Comparison of ENCODE assay signal across 8 cellular contexts in the genomic region with DNA sequence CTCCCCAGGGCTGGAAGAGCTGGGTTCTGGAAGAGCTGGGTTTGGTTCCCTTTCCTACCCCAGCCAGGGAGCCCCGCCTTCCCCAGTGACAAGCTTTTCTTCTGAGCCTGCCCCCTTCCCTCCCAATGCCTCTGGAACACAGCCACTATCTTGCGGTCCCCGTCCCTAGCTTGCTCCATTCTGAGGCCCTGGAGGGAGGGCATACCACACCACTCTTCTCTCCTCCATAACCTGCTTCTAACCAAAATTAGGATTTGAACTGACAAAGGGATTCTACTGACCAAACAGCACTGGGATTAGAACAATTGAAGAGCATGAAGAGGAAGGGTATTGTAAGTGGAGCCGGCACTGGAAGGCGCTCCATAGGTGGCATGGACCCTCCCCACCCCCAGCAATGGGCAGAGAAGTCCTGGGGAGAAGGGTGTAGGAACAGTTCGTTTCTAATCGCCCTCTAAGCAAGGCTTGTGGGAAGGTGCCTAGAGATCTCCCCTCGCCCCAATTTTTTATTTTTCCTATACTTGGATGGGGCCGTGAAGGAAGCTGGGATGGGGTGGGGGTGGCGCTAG. TPM values are rescaled to one million over a fixed set of nuclear protein-coding genes. Genes with fewer than 3 reads are reported as not detected.
DNase-seq lines count a peak whose midpoint lies in the region; ATAC-seq and TF ChIP-seq lines count a peak whose summit lies in the region.

No MANE protein-coding gene starts in this region.

- POLR2A ChIA-PET in PC-9 (lab: Charles Lee; ENCODE audit: unreplicated experiment), result interaction anchor here (0.7 kb wide), 1 partner anchor 88 kb away, joined by 3 read pairs; no protein-coding TSS in a partner anchor

- ATAC-seq in central memory CD8-positive, alpha-beta T cell (replicated peaks; ENCODE audit: extremely low read depth, poor library complexity, severe bottlenecking), result no peak
- no peak for ATAC-seq in stimulated activated effector memory CD8-positive, alpha-beta T cell treated with anti-CD3 and anti-CD28 coated beads, Interleukin-12 subunit alpha, Interleukin-12 subunit beta, amount 100 ng/mL, for 72 hours

- no peaks in the 10 kb centered on the region for H3K9me3 Mint-ChIP-seq in central memory CD8-positive, alpha-beta T cell
- H3K9me3 Mint-ChIP-seq in stimulated activated effector memory CD8-positive, alpha-beta T cell treated with anti-CD3 and anti-CD28 coated beads, Interleukin-12 subunit alpha, Interleukin-12 subunit beta, amount 100 ng/mL, for 72 hours, result no peaks in the 10 kb centered on the region

- H4K20me1 ChIP-seq in PC-9 (ENCODE audit: insufficient read depth), result no peaks in the 10 kb centered on the region

- no peak overlapping the region for H3K27ac ChIP-seq in PC-9

- H3K4me3 ChIP-seq in PC-9, result peak overlapping the region; percentile 75; the same call in 1 of the 2 replicates

- peak overlapping the region; percentile 76 for H3K4me2 ChIP-seq in PC-9

- no peaks in the 10 kb centered on the region for H3K79me2 ChIP-seq in PC-9 (ENCODE audit: low read depth)

- H3K36me3 ChIP-seq in PC-9 (ENCODE audit: low read depth), result no peaks in the 10 kb centered on the region

- DNase-seq in A172 (ENCODE audit: low spot score) (peak; percentile 47), GM04503 (ENCODE audit: low read depth) (peak; percentile 45), PC-9 (peak in 1 of 2 experiments; percentile 40), kidney tubule cell (ENCODE audit: low spot score) (peak; percentile 23), HuH-7.5 (ENCODE audit: low spot score) (no peak)
- no peak for DNase-seq in central memory CD8-positive, alpha-beta T cell (ENCODE audit: low spot score in 2 of 2)
- no peak for DNase-seq in stimulated activated effector memory CD8-positive, alpha-beta T cell treated with anti-CD3 and anti-CD28 coated beads, Interleukin-12 subunit alpha, Interleukin-12 subunit beta, amount 100 ng/mL, for 72 hours (ENCODE audit: low spot score in 2 of 2)
- DNase-seq in stimulated activated CD4-positive, alpha-beta T cell treated with anti-CD3 and anti-CD28 coated beads, Interleukin-4, amount 100 ng/mL, for 4 hours, result no peak

- H3F3A ChIP-seq in PC-9 (ENCODE audit: insufficient read depth, low read depth), result peaks cover 8% of the 10 kb centered on the region

- H3K9me2 ChIP-seq in PC-9 (ENCODE audit: insufficient read depth), result no peaks in the 10 kb centered on the region

- peaks cover 38% of the 10 kb centered on the region for H3K4me1 Mint-ChIP-seq in central memory CD8-positive, alpha-beta T cell
- H3K4me1 Mint-ChIP-seq in stimulated activated effector memory CD8-positive, alpha-beta T cell treated with anti-CD3 and anti-CD28 coated beads, Interleukin-12 subunit alpha, Interleukin-12 subunit beta, amount 100 ng/mL, for 72 hours, result peaks cover 46% of the 10 kb centered on the region

- no peaks in the 10 kb centered on the region for H3K4me1 ChIP-seq in PC-9 (replicated peaks; ENCODE audit: insufficient read depth)

- TF ChIP-seq CTCF in PC-9 (conservative IDR thresholded peaks at IDR 0.05), result no peak

- peaks cover 5% of the 10 kb centered on the region for H3K36me3 Mint-ChIP-seq in central memory CD8-positive, alpha-beta T cell (ENCODE audit: insufficient read depth)
- peaks cover 28% of the 10 kb centered on the region for H3K36me3 Mint-ChIP-seq in stimulated activated effector memory CD8-positive, alpha-beta T cell treated with anti-CD3 and anti-CD28 coated beads, Interleukin-12 subunit alpha, Interleukin-12 subunit beta, amount 100 ng/mL, for 72 hours

- intact Hi-C loops in PC-9 (cut with micrococcal nuclease; ENCODE audit: unreplicated experiment), result loop anchor here (5.0 kb wide), 1 partner anchor 76 kb away; a partner anchor contains a TSS

- H3K27ac Mint-ChIP-seq in central memory CD8-positive, alpha-beta T cell (ENCODE audit: low read depth), result peak overlapping the region; percentile 26
- H3K27ac Mint-ChIP-seq in stimulated activated effector memory CD8-positive, alpha-beta T cell treated with anti-CD3 and anti-CD28 coated beads, Interleukin-12 subunit alpha, Interleukin-12 subunit beta, amount 100 ng/mL, for 72 hours, result peak overlapping the region; percentile 94

- H3K27me3 ChIP-seq in PC-9 (ENCODE audit: insufficient read depth, low read depth), result no peaks in the 10 kb centered on the region

- peak overlapping the region; percentile 90 for H3K4me3 Mint-ChIP-seq in central memory CD8-positive, alpha-beta T cell
- H3K4me3 Mint-ChIP-seq in stimulated activated effector memory CD8-positive, alpha-beta T cell treated with anti-CD3 and anti-CD28 coated beads, Interleukin-12 subunit alpha, Interleukin-12 subunit beta, amount 100 ng/mL, for 72 hours, result peak overlapping the region; percentile 83

- no peaks in the 10 kb centered on the region for H3K27me3 Mint-ChIP-seq in central memory CD8-positive, alpha-beta T cell

- BruUV-seq in PC-9 (replicated peaks; lab: Mats Ljungman, UMichigan), result TSS peak; percentile 74

- no peaks in the 10 kb centered on the region for H3K9me3 ChIP-seq in PC-9 (ENCODE audit: insufficient read depth, low read depth)

- peak overlapping the region; percentile 95 for H2AFZ ChIP-seq in PC-9

- CTCF ChIA-PET in PC-9 (lab: Charles Lee), result interaction anchor here (0.5 to 0.9 kb wide), 3 partner anchors 17 to 866 kb away, joined by 3 to 4 read pairs (median 3); a partner anchor contains a TSS

RNA-seq across cellular contexts. Expression of a gene that starts 0.7 kb away (rescaled TPM):
- 14.4 and 17.6 TPM in 2 replicates for total RNA-seq in A172 (2014; rRNA removed; shearing (Covaris generic))
- total RNA-seq in PC-9 (2021), result 7.6 and 9.9 TPM in 2 replicates

RNA-seq across cellular contexts. Expression of a gene that starts 51.8 kb away (rescaled TPM):
- 13.5 and 18.2 TPM in 2 replicates for total RNA-seq in A172 (2014; rRNA removed; shearing (Covaris generic))
- 18.9 and 26.7 TPM in 2 replicates for total RNA-seq in PC-9 (2021)

Comparison
In these comparisons a context has a peak if more than half of its experiments do, and no peak if none do; other contexts are left out.
1. DNase-seq: peak in A172 (single experiment), GM04503 (single experiment) and kidney tubule cell (single experiment); none in central memory CD8-positive, alpha-beta T cell (0 of 2), stimulated activated effector memory CD8-positive, alpha-beta T cell treated with anti-CD3 and anti-CD28 coated beads, Interleukin-12 subunit alpha, Interleukin-12 subunit beta, amount 100 ng/mL, for 72 hours (0 of 2), stimulated activated CD4-positive, alpha-beta T cell treated with anti-CD3 and anti-CD28 coated beads, Interleukin-4, amount 100 ng/mL, for 4 hours (0 of 2) and HuH-7.5 (single experiment).